In the genomic region with DNA sequence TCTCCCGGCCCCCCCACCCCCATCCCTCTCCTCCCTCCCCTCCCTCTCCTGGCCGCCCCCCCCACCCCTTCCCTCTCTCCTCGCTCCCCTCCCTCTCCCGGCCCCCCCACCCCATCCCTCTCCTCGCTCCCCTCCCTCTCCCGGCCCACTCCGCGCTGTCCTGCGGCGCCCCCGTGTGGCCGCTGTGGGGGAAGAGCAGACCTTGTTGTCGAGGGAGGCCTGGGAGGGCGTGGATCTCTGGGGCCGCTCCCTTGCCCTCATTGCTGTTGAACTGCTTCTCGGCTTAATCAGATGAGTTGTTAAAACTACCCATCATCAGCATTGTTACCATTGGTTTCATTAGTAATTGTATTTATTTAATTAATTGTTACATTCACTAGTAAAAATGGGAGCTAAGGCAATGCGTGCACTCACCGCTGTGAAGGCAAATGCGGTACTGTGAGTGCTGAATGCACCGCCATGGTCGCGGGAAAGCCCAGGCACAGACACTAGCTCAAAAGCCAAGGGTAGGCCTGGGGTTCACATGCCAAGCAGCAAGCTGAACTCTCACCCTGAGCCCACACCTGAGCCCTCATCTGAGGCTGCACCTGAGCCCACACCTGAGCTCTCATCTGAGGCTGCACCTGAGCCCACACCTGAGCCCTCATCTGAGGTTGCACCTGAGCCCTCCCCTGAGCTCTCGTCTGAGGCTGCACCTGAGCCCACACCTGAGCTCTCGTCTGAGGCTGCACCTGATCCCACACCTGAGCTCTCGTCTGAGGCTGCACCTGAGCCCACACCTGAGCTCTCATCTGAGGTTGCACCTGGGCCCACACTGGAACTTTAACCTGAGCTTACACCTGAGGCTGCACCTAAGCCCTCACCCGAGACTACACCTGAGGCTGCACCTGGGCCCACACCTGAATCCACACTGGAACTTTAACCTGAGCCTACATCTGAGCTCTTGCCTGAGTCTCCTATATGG, we compare ENCODE assay signal across 1 cellular context.
TF ChIP-seq lines count a peak whose summit lies in the region.

No MANE protein-coding gene starts in this region.

TF ChIP-seq in HepG2, 621 proteins besides CTCF, POLR2A, EP300 and RAD21 (continued from another document and continues in another):
- TF ChIP-seq, protein P1, sequence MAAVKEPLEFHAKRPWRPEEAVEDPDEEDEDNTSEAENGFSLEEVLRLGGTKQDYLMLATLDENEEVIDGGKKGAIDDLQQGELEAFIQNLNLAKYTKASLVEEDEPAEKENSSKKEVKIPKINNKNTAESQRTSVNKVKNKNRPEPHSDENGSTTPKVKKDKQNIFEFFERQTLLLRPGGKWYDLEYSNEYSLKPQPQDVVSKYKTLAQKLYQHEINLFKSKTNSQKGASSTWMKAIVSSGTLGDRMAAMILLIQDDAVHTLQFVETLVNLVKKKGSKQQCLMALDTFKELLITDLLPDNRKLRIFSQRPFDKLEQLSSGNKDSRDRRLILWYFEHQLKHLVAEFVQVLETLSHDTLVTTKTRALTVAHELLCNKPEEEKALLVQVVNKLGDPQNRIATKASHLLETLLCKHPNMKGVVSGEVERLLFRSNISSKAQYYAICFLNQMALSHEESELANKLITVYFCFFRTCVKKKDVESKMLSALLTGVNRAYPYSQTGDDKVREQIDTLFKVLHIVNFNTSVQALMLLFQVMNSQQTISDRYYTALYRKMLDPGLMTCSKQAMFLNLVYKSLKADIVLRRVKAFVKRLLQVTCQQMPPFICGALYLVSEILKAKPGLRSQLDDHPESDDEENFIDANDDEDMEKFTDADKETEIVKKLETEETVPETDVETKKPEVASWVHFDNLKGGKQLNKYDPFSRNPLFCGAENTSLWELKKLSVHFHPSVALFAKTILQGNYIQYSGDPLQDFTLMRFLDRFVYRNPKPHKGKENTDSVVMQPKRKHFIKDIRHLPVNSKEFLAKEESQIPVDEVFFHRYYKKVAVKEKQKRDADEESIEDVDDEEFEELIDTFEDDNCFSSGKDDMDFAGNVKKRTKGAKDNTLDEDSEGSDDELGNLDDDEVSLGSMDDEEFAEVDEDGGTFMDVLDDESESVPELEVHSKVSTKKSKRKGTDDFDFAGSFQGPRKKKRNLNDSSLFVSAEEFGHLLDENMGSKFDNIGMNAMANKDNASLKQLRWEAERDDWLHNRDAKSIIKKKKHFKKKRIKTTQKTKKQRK (IDR thresholded peaks at IDR 0.05; ENCODE audit: low read length), result no peak
- TF ChIP-seq PAF1 (CRISPR knock-in tag; IDR thresholded peaks at IDR 0.05) (no peak), ZSCAN25 (CRISPR knock-in tag; IDR thresholded peaks at IDR 0.05) (peak; percentile 70; the same call in 1 of the 2 replicates), SP1 (IDR thresholded peaks at IDR 0.05) (no peak), SP1 (CRISPR knock-in tag; IDR thresholded peaks at IDR 0.05) (peak; percentile 33; the same call in 1 of the 2 replicates), REPIN1 (CRISPR knock-in tag; IDR thresholded peaks at IDR 0.05; ENCODE audit: borderline replicate concordance, low read depth) (no peak), GLI4 (CRISPR knock-in tag; IDR thresholded peaks at IDR 0.05; ENCODE audit: borderline replicate concordance) (no peak), IRX3 (CRISPR knock-in tag; IDR thresholded peaks at IDR 0.05; ENCODE audit: borderline replicate concordance, low read depth) (no peak), ZNF777 (CRISPR knock-in tag; IDR thresholded peaks at IDR 0.05) (no peak), ZNF24 (IDR thresholded peaks at IDR 0.05) (no peak), GABPB1 (CRISPR knock-in tag; IDR thresholded peaks at IDR 0.05) (no peak), FOSL2 (CRISPR knock-in tag; IDR thresholded peaks at IDR 0.05) (peak; percentile 26; the same call in 1 of the 2 replicates), MAZ (IDR thresholded peaks at IDR 0.05; ENCODE audit: borderline replicate concordance, low read depth, low read length) (peak; percentile 77; the same call in 1 of the 2 replicates), MAZ (CRISPR knock-in tag; IDR thresholded peaks at IDR 0.05; ENCODE audit: low read depth) (peak; percentile 35; the same call in 1 of the 2 replicates), SMC3 (IDR thresholded peaks at IDR 0.05; ENCODE audit: low read length) (peak; percentile 22; the same call in 1 of the 2 replicates), TAF15 (IDR thresholded peaks at IDR 0.05; ENCODE audit: low read depth, low read length, poor library complexity, severe bottlenecking) (no peak), SIN3B (IDR thresholded peaks at IDR 0.05; ENCODE audit: low read length) (no peak), ESRRA (CRISPR knock-in tag; IDR thresholded peaks at IDR 0.05; ENCODE audit: low read depth) (no peak), ZNF616 (CRISPR knock-in tag; IDR thresholded peaks at IDR 0.05; ENCODE audit: low read depth) (no peak), ATF7-NPFF (CRISPR knock-in tag; IDR thresholded peaks at IDR 0.05; ENCODE audit: low read depth) (no peak), NFRKB (IDR thresholded peaks at IDR 0.05) (no peak), TMF1 (CRISPR knock-in tag; IDR thresholded peaks at IDR 0.05; ENCODE audit: low read depth) (no peak), U2AF1 (optimal IDR thresholded peaks at IDR 0.05; ENCODE audit: low read depth, low read length) (no peak), SCMH1 (CRISPR knock-in tag; IDR thresholded peaks at IDR 0.05; ENCODE audit: borderline replicate concordance) (no peak), KLF16 (CRISPR knock-in tag; IDR thresholded peaks at IDR 0.05) (no peak), ZNF101 (CRISPR knock-in tag; IDR thresholded peaks at IDR 0.05; ENCODE audit: borderline replicate concordance, low read depth) (no peak), GZF1 (CRISPR knock-in tag; IDR thresholded peaks at IDR 0.05) (no peak), NR2F6 (IDR thresholded peaks at IDR 0.05) (no peak), NR2F6 (CRISPR knock-in tag; IDR thresholded peaks at IDR 0.05) (peak; percentile 36; the same call in 1 of the 2 replicates), RFX1 (IDR thresholded peaks at IDR 0.05) (no peak), ZNF256 (CRISPR knock-in tag; conservative IDR thresholded peaks at IDR 0.05) (no peak), ZEB1 (IDR thresholded peaks at IDR 0.05; ENCODE audit: insufficient replicate concordance, low read depth) (peak; percentile 49), NAIF1 (CRISPR knock-in tag; IDR thresholded peaks at IDR 0.05; ENCODE audit: borderline replicate concordance) (no peak), GATAD2A (CRISPR knock-in tag; IDR thresholded peaks at IDR 0.05) (0 out of 2 replicates have a peak, but pooled peaks have one; percentile 19), FOXK1 (CRISPR knock-in tag; IDR thresholded peaks at IDR 0.05; ENCODE audit: borderline replicate concordance, low read depth) (peak; percentile 46; the same call in 1 of the 2 replicates), ZNF713 (CRISPR knock-in tag; IDR thresholded peaks at IDR 0.05) (no peak), ZNF781 (CRISPR knock-in tag; IDR thresholded peaks at IDR 0.05; ENCODE audit: borderline replicate concordance, not compliant biosample characterization) (no peak), ELF1 (CRISPR knock-in tag; IDR thresholded peaks at IDR 0.05) (no peak), ZNF746 (CRISPR knock-in tag; IDR thresholded peaks at IDR 0.05) (0 out of 2 replicates have a peak, but pooled peaks have one; percentile 24), THAP11 (CRISPR knock-in tag; IDR thresholded peaks at IDR 0.05) (peak; percentile 40; the same call in 1 of the 2 replicates), CHD2 (IDR thresholded peaks at IDR 0.05; ENCODE audit: low read depth, low read length) (no peak)
- TF ChIP-seq, protein P2, sequence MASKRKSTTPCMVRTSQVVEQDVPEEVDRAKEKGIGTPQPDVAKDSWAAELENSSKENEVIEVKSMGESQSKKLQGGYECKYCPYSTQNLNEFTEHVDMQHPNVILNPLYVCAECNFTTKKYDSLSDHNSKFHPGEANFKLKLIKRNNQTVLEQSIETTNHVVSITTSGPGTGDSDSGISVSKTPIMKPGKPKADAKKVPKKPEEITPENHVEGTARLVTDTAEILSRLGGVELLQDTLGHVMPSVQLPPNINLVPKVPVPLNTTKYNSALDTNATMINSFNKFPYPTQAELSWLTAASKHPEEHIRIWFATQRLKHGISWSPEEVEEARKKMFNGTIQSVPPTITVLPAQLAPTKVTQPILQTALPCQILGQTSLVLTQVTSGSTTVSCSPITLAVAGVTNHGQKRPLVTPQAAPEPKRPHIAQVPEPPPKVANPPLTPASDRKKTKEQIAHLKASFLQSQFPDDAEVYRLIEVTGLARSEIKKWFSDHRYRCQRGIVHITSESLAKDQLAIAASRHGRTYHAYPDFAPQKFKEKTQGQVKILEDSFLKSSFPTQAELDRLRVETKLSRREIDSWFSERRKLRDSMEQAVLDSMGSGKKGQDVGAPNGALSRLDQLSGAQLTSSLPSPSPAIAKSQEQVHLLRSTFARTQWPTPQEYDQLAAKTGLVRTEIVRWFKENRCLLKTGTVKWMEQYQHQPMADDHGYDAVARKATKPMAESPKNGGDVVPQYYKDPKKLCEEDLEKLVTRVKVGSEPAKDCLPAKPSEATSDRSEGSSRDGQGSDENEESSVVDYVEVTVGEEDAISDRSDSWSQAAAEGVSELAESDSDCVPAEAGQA (IDR thresholded peaks at IDR 0.05; ENCODE audit: low read depth), result no peak
- TF ChIP-seq, protein P2 (CRISPR knock-in tag; IDR thresholded peaks at IDR 0.05; ENCODE audit: borderline replicate concordance), result no peak
- TF ChIP-seq, protein P3, sequence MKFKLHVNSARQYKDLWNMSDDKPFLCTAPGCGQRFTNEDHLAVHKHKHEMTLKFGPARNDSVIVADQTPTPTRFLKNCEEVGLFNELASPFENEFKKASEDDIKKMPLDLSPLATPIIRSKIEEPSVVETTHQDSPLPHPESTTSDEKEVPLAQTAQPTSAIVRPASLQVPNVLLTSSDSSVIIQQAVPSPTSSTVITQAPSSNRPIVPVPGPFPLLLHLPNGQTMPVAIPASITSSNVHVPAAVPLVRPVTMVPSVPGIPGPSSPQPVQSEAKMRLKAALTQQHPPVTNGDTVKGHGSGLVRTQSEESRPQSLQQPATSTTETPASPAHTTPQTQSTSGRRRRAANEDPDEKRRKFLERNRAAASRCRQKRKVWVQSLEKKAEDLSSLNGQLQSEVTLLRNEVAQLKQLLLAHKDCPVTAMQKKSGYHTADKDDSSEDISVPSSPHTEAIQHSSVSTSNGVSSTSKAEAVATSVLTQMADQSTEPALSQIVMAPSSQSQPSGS (CRISPR knock-in tag; IDR thresholded peaks at IDR 0.05), result no peak
- TF ChIP-seq, protein P4, sequence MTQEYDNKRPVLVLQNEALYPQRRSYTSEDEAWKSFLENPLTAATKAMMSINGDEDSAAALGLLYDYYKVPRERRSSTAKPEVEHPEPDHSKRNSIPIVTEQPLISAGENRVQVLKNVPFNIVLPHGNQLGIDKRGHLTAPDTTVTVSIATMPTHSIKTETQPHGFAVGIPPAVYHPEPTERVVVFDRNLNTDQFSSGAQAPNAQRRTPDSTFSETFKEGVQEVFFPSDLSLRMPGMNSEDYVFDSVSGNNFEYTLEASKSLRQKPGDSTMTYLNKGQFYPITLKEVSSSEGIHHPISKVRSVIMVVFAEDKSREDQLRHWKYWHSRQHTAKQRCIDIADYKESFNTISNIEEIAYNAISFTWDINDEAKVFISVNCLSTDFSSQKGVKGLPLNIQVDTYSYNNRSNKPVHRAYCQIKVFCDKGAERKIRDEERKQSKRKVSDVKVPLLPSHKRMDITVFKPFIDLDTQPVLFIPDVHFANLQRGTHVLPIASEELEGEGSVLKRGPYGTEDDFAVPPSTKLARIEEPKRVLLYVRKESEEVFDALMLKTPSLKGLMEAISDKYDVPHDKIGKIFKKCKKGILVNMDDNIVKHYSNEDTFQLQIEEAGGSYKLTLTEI (CRISPR knock-in tag; conservative IDR thresholded peaks at IDR 0.05), result no peak
- TF ChIP-seq, protein P5, sequence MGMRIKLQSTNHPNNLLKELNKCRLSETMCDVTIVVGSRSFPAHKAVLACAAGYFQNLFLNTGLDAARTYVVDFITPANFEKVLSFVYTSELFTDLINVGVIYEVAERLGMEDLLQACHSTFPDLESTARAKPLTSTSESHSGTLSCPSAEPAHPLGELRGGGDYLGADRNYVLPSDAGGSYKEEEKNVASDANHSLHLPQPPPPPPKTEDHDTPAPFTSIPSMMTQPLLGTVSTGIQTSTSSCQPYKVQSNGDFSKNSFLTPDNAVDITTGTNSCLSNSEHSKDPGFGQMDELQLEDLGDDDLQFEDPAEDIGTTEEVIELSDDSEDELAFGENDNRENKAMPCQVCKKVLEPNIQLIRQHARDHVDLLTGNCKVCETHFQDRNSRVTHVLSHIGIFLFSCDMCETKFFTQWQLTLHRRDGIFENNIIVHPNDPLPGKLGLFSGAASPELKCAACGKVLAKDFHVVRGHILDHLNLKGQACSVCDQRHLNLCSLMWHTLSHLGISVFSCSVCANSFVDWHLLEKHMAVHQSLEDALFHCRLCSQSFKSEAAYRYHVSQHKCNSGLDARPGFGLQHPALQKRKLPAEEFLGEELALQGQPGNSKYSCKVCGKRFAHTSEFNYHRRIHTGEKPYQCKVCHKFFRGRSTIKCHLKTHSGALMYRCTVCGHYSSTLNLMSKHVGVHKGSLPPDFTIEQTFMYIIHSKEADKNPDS (CRISPR knock-in tag; IDR thresholded peaks at IDR 0.05), result no peak
- TF ChIP-seq, protein P6, sequence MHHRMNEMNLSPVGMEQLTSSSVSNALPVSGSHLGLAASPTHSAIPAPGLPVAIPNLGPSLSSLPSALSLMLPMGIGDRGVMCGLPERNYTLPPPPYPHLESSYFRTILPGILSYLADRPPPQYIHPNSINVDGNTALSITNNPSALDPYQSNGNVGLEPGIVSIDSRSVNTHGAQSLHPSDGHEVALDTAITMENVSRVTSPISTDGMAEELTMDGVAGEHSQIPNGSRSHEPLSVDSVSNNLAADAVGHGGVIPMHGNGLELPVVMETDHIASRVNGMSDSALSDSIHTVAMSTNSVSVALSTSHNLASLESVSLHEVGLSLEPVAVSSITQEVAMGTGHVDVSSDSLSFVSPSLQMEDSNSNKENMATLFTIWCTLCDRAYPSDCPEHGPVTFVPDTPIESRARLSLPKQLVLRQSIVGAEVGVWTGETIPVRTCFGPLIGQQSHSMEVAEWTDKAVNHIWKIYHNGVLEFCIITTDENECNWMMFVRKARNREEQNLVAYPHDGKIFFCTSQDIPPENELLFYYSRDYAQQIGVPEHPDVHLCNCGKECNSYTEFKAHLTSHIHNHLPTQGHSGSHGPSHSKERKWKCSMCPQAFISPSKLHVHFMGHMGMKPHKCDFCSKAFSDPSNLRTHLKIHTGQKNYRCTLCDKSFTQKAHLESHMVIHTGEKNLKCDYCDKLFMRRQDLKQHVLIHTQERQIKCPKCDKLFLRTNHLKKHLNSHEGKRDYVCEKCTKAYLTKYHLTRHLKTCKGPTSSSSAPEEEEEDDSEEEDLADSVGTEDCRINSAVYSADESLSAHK (CRISPR knock-in tag; IDR thresholded peaks at IDR 0.05; ENCODE audit: borderline replicate concordance), result no peak
